Comparison of ENCODE assay signal across 1 cellular context in the genomic region with DNA sequence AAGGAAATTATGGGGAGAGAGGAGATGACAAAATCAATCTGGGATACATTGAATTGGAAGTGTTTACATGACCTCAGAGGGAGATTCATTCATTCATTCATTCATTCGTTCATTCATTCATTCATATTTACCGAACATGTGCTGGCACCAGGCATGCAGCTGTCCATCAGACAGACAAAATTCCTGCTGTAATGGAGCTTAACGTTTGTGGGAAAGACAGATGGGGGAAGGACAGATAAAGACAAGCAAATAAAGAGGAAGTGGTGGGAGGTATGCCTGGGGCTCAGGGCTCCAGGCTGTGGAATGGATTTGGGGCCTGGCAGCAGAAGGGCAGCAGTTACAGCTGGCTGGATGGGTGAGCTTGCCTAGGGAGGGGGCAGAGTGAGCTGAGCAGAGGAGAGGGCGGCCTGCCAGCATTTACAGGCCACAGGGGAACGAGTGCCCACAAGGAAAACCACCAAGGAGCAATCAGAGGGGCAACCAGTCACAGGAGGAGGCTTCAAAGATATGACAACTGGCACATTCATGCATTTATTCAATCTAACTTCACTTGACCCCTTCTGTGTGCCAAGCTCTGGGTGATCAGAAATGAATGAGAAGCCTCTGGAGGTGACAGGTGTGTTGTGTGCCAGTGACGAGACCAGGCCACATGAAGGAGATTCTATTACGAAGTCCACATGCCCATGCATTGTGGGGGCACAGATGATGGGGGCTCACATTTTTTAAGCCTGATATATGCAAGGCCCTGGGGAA.
TF ChIP-seq lines count a peak whose summit lies in the region.

No MANE protein-coding gene starts in this region.

TF ChIP-seq in K562, 482 proteins besides CTCF, POLR2A, EP300 and RAD21 (continued from another document):
- no peak for TF ChIP-seq BCLAF1 (IDR thresholded peaks at IDR 0.05; ENCODE audit: borderline replicate concordance in 1 of 2, control insufficient read depth in 1 of 2, low read depth in 2 of 2, low read length in 1 of 2)
- TF ChIP-seq SETDB1 (IDR thresholded peaks at IDR 0.05; ENCODE audit: low read length): no peak
